20 cellular contexts compared by ENCODE assay signal in the genomic region with DNA sequence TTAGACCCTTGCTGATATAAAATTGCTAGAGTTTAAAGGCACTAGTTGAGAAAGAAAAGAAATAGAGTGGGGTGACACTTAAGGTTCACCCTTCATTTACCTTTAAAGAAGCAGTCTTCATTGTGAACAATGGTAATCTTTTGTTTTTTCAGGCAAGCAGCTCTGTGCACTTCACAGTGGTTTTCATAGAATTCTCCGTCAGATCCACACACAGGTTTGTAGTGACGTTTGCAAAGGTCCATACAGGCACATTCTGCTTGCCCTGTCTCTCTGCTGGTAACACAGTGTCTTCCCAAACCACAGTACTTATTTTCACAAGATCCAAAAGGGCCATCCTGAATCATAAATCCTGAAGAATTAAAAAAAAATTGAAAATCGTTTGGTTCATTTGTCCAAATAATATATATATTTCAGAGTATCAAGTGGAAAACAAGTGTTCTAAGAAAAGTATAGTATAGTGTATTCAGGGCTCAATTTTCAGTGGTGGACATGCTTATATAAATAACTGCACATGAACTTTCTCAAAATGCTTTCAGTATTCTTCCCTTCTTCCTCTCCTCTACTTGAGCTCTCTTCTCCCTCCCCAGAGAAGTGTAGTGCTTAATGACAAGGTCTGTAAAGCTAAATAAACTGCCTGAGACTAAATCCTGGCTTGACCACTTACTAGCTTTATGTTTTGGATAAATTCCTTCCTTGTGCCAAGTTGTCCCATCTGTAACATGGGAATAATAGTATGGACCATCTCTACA.
DNase-seq lines count a peak whose midpoint lies in the region; ATAC-seq and TF ChIP-seq lines count a peak whose summit lies in the region.
"Had no signal": no experiment of that assay in that cellular context is flagged by ENCODE, and none has a peak within 500 bp of the region (broad histone marks: within the 10 kb centered on the region; RNA-seq: fewer than 3 reads in every experiment).

No MANE protein-coding gene starts in this region.

- no peaks in the 10 kb centered on the region for H3K36me3 Mint-ChIP-seq in progenitor cell of endocrine pancreas (ENCODE audit: insufficient read depth)
- H3K36me3 Mint-ChIP-seq: CD14-positive monocyte had no signal

- no peaks in the 10 kb centered on the region for H3K27me3 ChIP-seq in SJCRH30
- H3K27me3 ChIP-seq: MG63 had no signal

- TF ChIP-seq CTCF in progenitor cell of endocrine pancreas (IDR thresholded peaks at IDR 0.05; ENCODE audit: unreplicated experiment), result no peak

- ATAC-seq in GM19324 (IDR thresholded peaks at IDR 0.05; ENCODE audit: low FRiP score, unreplicated experiment) (peak; percentile 48), GM21737 (IDR thresholded peaks at IDR 0.05; ENCODE audit: unreplicated experiment) (no peak), GM18868 (IDR thresholded peaks at IDR 0.05; ENCODE audit: unreplicated experiment) (no peak)

- no peak overlapping the region for H3K27ac ChIP-seq in SJCRH30

- H3K27ac Mint-ChIP-seq in progenitor cell of endocrine pancreas, result peak overlapping the region; percentile 8
- H3K27ac Mint-ChIP-seq: B cell; CD14-positive monocyte; T-helper 1 cell treated with Interleukin-12 subunit alpha and Interleukin-12 subunit beta and Interleukin-4 antibody, amounts not matched to agents 30 μg/mL and 1 μg/mL, for 36 hours had no signal

- H3K27me3 Mint-ChIP-seq in progenitor cell of endocrine pancreas, result no peaks in the 10 kb centered on the region
- H3K27me3 Mint-ChIP-seq: B cell had no signal

- no peaks in the 10 kb centered on the region for H3K4me1 Mint-ChIP-seq in progenitor cell of endocrine pancreas (ENCODE audit: low read depth)
- H3K4me1 Mint-ChIP-seq: B cell, CD14-positive monocyte had no signal

- H3K9me3 ChIP-seq in SJCRH30 (replicated peaks), result no peaks in the 10 kb centered on the region
- H3K9me3 ChIP-seq: MG63 had no signal

- no peak overlapping the region for H3K4me3 ChIP-seq in SJCRH30
- H3K4me3 ChIP-seq: MG63 had no signal

- H3K36me3 ChIP-seq in SJCRH30, result no peaks in the 10 kb centered on the region
- H3K36me3 ChIP-seq: MG63 had no signal

- DNase-seq in NCI-H82 (lab: John Stamatoyannopoulos, UW) (peak; percentile 4), NCI-H82 treated with DMSO at 0.1 percent for 48 hours (lab: John Stamatoyannopoulos, UW; ENCODE audit: unreplicated experiment) (no peak), cerebellum (ENCODE audit: low spot score) (peak; percentile 22), progenitor cell of endocrine pancreas (ENCODE audit: low spot score, unreplicated experiment) (no peak), SJCRH30 (no peak)
- DNase-seq: GDM1, Kasumi-1, MG63, NCI-H1436, NCI-H187 treated with DMSO at 0.1 percent for 48 hours, NCI-H2107, NCI-H2227 treated with DMSO at 0.1 percent for 48 hours, NCI-H510A, Right ventricle myocardium superior had no signal

- H3K4me3 Mint-ChIP-seq in progenitor cell of endocrine pancreas (ENCODE audit: low read depth), result no peak overlapping the region
- H3K4me3 Mint-ChIP-seq: B cell; CD14-positive monocyte; T-helper 1 cell treated with Interleukin-12 subunit alpha and Interleukin-12 subunit beta and Interleukin-4 antibody, amounts not matched to agents 30 μg/mL and 1 μg/mL, for 36 hours had no signal

- H3K4me1 ChIP-seq in SJCRH30, result no peaks in the 10 kb centered on the region

- H3K9me3 Mint-ChIP-seq in progenitor cell of endocrine pancreas (ENCODE audit: low read depth), result no peaks in the 10 kb centered on the region
- H3K9me3 Mint-ChIP-seq: CD14-positive monocyte; T-helper 1 cell treated with Interleukin-12 subunit alpha and Interleukin-12 subunit beta and Interleukin-4 antibody, amounts not matched to agents 30 μg/mL and 1 μg/mL, for 36 hours had no signal

Comparison
In these comparisons a context has a peak if more than half of its experiments do, and no peak if none do; other contexts are left out.
1. DNase-seq: peak in NCI-H82 (single experiment) and cerebellum (single experiment); none in NCI-H82 treated with DMSO at 0.1 percent for 48 hours (single experiment), progenitor cell of endocrine pancreas (single experiment) and SJCRH30 (0 of 2).